Comparison of ENCODE assay signal across 11 cellular contexts in genomic region chr17:64004903-64005733, GRCh38. TPM values are rescaled to one million over a fixed set of nuclear protein-coding genes. Genes with fewer than 3 reads are reported as not detected.
A peak's percentile ranks its signal among the peaks of the same experiment; 100 is the strongest.
DNase-seq lines count a peak whose midpoint lies in the region; ATAC-seq, FAIRE-seq and TF ChIP-seq lines count a peak whose summit lies in the region.
"Had no signal": no experiment of that assay in that cellular context is flagged by ENCODE, and none has a peak within 500 bp of the region (broad histone marks: within the 10 kb centered on the region; RNA-seq: fewer than 3 reads in every experiment).

No MANE protein-coding gene starts in this region.

- no peaks in the 10 kb centered on the region for H3K79me2 ChIP-seq in HepG2 (ENCODE audit: insufficient read depth, low read length)

- no peaks in the 10 kb centered on the region for H3K36me3 ChIP-seq in WERI-Rb-1
- no peaks in the 10 kb centered on the region for H3K36me3 ChIP-seq in HepG2 (replicated peaks in 1 of 2; ENCODE audit: control insufficient read depth in 1 of 2, insufficient read depth in 2 of 2, low read length in 2 of 2)
- H3K36me3 ChIP-seq: thoracic aorta had no signal

- FAIRE-seq in HepG2 (lab: Jason Lieb, UNC): no peak

- no peak overlapping the region for H2AFZ ChIP-seq in HepG2 (ENCODE audit: low read length)

- H3K4me1 ChIP-seq in HepG2 (ENCODE audit: insufficient read depth, low read length): peaks cover 76% of the 10 kb centered on the region

- TF ChIP-seq RAD21 in HepG2 (CRISPR knock-in tag; IDR thresholded peaks at IDR 0.05): no peak

- H3K27me3 ChIP-seq in WERI-Rb-1 (ENCODE audit: insufficient read depth, low read depth, severe bottlenecking) (no peaks in the 10 kb centered on the region), HepG2 (ENCODE audit: control insufficient read depth in 1 of 2, insufficient read depth in 2 of 2, low read length in 2 of 2) (no peaks in the 10 kb centered on the region)

- H3K27ac ChIP-seq in WERI-Rb-1: no peak overlapping the region; the same call in 1 of the 2 replicates
- peak overlapping the region; percentile 8 for H3K27ac ChIP-seq in HepG2 (ENCODE audit: extremely low read length, insufficient read depth, low read length)
- H3K27ac ChIP-seq: thoracic aorta had no signal

- H3K9me3 Mint-ChIP-seq in activated naive CD4-positive, alpha-beta T cell treated with anti-CD3 and anti-CD28 coated beads, Interleukin-2, amount 10 ng/mL, durations not matched to agents 7 days and 5 days: no peaks in the 10 kb centered on the region
- H3K9me3 Mint-ChIP-seq in type B pancreatic cell: no peaks in the 10 kb centered on the region

- intact Hi-C loops in HepG2 (cut with micrococcal nuclease; ENCODE audit: unreplicated experiment): loop anchor here (5.0 kb wide), 1 partner anchor 1642 kb away; no protein-coding TSS in a partner anchor

- ATAC-seq in HepG2: no peak
- ATAC-seq in GM21447 (IDR thresholded peaks at IDR 0.05; ENCODE audit: unreplicated experiment): no peak

- H4K20me1 ChIP-seq in HepG2 (ENCODE audit: insufficient read depth, low read length): no peaks in the 10 kb centered on the region

- no peak overlapping the region for H3K4me3 Mint-ChIP-seq in activated naive CD4-positive, alpha-beta T cell treated with anti-CD3 and anti-CD28 coated beads, Interleukin-2, amount 10 ng/mL, durations not matched to agents 7 days and 5 days
- H3K4me3 Mint-ChIP-seq in type B pancreatic cell: no peak overlapping the region

- BruUV-seq in HepG2 (replicated peaks; lab: Mats Ljungman, UMichigan): no TSS peak

- peak overlapping the region; percentile 71 for H3K27ac Mint-ChIP-seq in activated naive CD4-positive, alpha-beta T cell treated with anti-CD3 and anti-CD28 coated beads, Interleukin-2, amount 10 ng/mL, durations not matched to agents 7 days and 5 days
- no peak overlapping the region for H3K27ac Mint-ChIP-seq in type B pancreatic cell

- peaks cover 50% of the 10 kb centered on the region for H3K36me3 Mint-ChIP-seq in activated naive CD4-positive, alpha-beta T cell treated with anti-CD3 and anti-CD28 coated beads, Interleukin-2, amount 10 ng/mL, durations not matched to agents 7 days and 5 days
- no peaks in the 10 kb centered on the region for H3K36me3 Mint-ChIP-seq in type B pancreatic cell

- H3K9me3 ChIP-seq in WERI-Rb-1 (ENCODE audit: severe bottlenecking) (no peaks in the 10 kb centered on the region), HepG2 (ENCODE audit: low read length) (no peaks in the 10 kb centered on the region)
- H3K9me3 ChIP-seq: thoracic aorta had no signal

- TF ChIP-seq POLR2A in HepG2 (IDR thresholded peaks at IDR 0.05; ENCODE audit: insufficient read depth in 1 of 2, low read depth in 2 of 2, low read length in 2 of 2): no peak

- H3K4me2 ChIP-seq in HepG2 (ENCODE audit: low read depth, low read length): peak overlapping the region; percentile 81

- peaks cover 37% of the 10 kb centered on the region for H3K4me1 Mint-ChIP-seq in activated naive CD4-positive, alpha-beta T cell treated with anti-CD3 and anti-CD28 coated beads, Interleukin-2, amount 10 ng/mL, durations not matched to agents 7 days and 5 days
- peaks cover 8% of the 10 kb centered on the region for H3K4me1 Mint-ChIP-seq in type B pancreatic cell (ENCODE audit: unreplicated experiment)

- in situ Hi-C loops in HepG2 (cut with HindIII; ENCODE audit: extremely low pct_ligation_motif_present, low pct_unique_long_range_greater_than_20kb): no loop called here

- H3K4me3 ChIP-seq in WERI-Rb-1 (ENCODE audit: low read depth, low read length) (no peak overlapping the region), HepG2 (replicated peaks in 1 of 3; ENCODE audit: insufficient read depth in 1 of 3, low read depth in 2 of 3, low read length in 3 of 3) (peak overlapping the region in 1 of 3 experiments; percentile 67; a peak in 2 of 6 replicates)
- H3K4me3 ChIP-seq: thoracic aorta had no signal

- TF ChIP-seq EP300 in HepG2 (IDR thresholded peaks at IDR 0.05; ENCODE audit: low read depth in 2 of 2, low read length in 2 of 2) (no peak), HepG2 (CRISPR knock-in tag; IDR thresholded peaks at IDR 0.05; ENCODE audit: borderline replicate concordance) (no peak)

- POLR2A ChIA-PET in HepG2 (lab: Yijun Ruan, JAX): no interaction called here

- CTCF ChIA-PET in activated naive CD4-positive, alpha-beta T cell treated with anti-CD3 and anti-CD28 coated beads, Interleukin-2, amount 10 ng/mL, durations not matched to agents 7 days and 5 days (lab: Charles Lee): interaction anchor here (1.6 to 2.1 kb wide), 2 partner anchors 15 to 21 kb away, joined by 4 to 8 read pairs; no protein-coding TSS in a partner anchor
- CTCF ChIA-PET in HepG2 (lab: Yijun Ruan, JAX; ENCODE audit: low intra/inter-chr PET ratio, low total read pairs): no interaction called here

- DNase-seq in activated naive CD4-positive, alpha-beta T cell treated with anti-CD3 and anti-CD28 coated beads, Interleukin-2, amount 10 ng/mL, durations not matched to agents 7 days and 5 days: peak; percentile 17
- no peak for DNase-seq in activated naive CD4-positive, alpha-beta T cell (lab: John Stamatoyannopoulos, UW)
- DNase-seq in WERI-Rb-1 (peak; percentile 51), HepG2 (ENCODE audit: low spot score) (no peak), type B pancreatic cell (ENCODE audit: extremely low spot score, unreplicated experiment) (peak; percentile 65), HUDEP-2 (lab: John Stamatoyannopoulos, UW; ENCODE audit: unreplicated experiment in 76 of 76) (no peak), nucleus accumbens (lab: John Stamatoyannopoulos, UW) (no peak)
- DNase-seq: NK-92 treated with Interleukin-12 subunit alpha and Interleukin-12 subunit beta, amount 100 ng/mL, for 24 hours had no signal

- WGBS in HepG2 (ENCODE audit: low lambda C conversion rate): 68% methylated on average over 18 of the region's 19 CpGs

- TF ChIP-seq CTCF in WERI-Rb-1 (IDR thresholded peaks at IDR 0.05; ENCODE audit: low read depth, low read length) (no peak), HepG2 (CRISPR knock-in tag; IDR thresholded peaks at IDR 0.05) (no peak), type B pancreatic cell (conservative IDR thresholded peaks at IDR 0.05) (no peak)

- peak overlapping the region; percentile 18; the same call in 1 of the 2 replicates for H3K9ac ChIP-seq in HepG2 (ENCODE audit: insufficient read depth, low read depth, low read length)

- no peaks in the 10 kb centered on the region for H3K27me3 Mint-ChIP-seq in activated naive CD4-positive, alpha-beta T cell treated with anti-CD3 and anti-CD28 coated beads, Interleukin-2, amount 10 ng/mL, durations not matched to agents 7 days and 5 days
- H3K27me3 Mint-ChIP-seq in type B pancreatic cell: no peaks in the 10 kb centered on the region

RNA-seq across cellular contexts. Expression of gene PRR29, which starts 7.0 kb away (rescaled TPM):
- total RNA-seq in HepG2 (2016; rRNA removed; fragmentation: Illumina TruSeq; extraction: Trizol) (0.07 and 0.11 TPM in 2 replicates), type B pancreatic cell (ENCODE audit: low replicate concordance) (0.45 and 4.2 TPM in 2 replicates)
- total RNA-seq in HepG2 (2016; cell fraction: cytosol; rRNA removed; fragmentation: Illumina TruSeq; extraction: Trizol; ENCODE audit: low read depth): not detected in 2 replicates
- 0.19 TPM in 1 of 2 replicates, not detected in the other for total RNA-seq in HepG2 (2016; cell fraction: insoluble cytoplasmic fraction; rRNA removed; fragmentation: Illumina TruSeq; extraction: Trizol)
- total RNA-seq in HepG2 (2016; cell fraction: membrane; rRNA removed; fragmentation: Illumina TruSeq; extraction: Trizol): 0.06 and 0.14 TPM in 2 replicates
- total RNA-seq in HepG2 (2016; cell fraction: nucleus; rRNA removed; fragmentation: Illumina TruSeq; extraction: Trizol): not detected in 2 replicates
- 0.08 and 0.20 TPM in 2 replicates for polyA plus RNA-seq in HepG2 (2011; rRNA removed)
- 0.06 and 0.07 TPM in 2 replicates for polyA plus RNA-seq in HepG2 (2011; cell fraction: cytosol; rRNA removed)
- polyA plus RNA-seq in HepG2 (2011; cell fraction: nucleus; rRNA removed): 0.73 and 0.96 TPM in 2 replicates
- 0.21 and 0.40 TPM in 2 replicates for polyA plus RNA-seq in HepG2 (2012)
- 0.10 and 0.11 TPM in 2 replicates for polyA plus RNA-seq in HepG2 (2016; cell fraction: cytosol; fragmentation: Illumina TruSeq; extraction: Trizol; ENCODE audit: low read depth)
- 0.23 TPM in 1 of 2 replicates, not detected in the other for polyA plus RNA-seq in HepG2 (2016; cell fraction: insoluble cytoplasmic fraction; fragmentation: Illumina TruSeq; extraction: Trizol; ENCODE audit: low read depth)
- polyA plus RNA-seq in HepG2 (2016; cell fraction: membrane; fragmentation: Illumina TruSeq; extraction: Trizol; ENCODE audit: low read depth): not detected in 2 replicates
- polyA plus RNA-seq in HepG2 (2016; cell fraction: nucleus; fragmentation: Illumina TruSeq; extraction: Trizol; ENCODE audit: insufficient read depth, low read depth): not detected in 2 replicates
- polyA minus RNA-seq in HepG2 (2011; rRNA and poly(A)+ RNA removed; ENCODE audit: low replicate concordance): 0.16 TPM in 1 of 2 replicates, not detected in the other
- not detected in 2 replicates for polyA minus RNA-seq in HepG2 (2011; cell fraction: cytosol; rRNA and poly(A)+ RNA removed)
- polyA minus RNA-seq in HepG2 (2011; cell fraction: nucleus; rRNA and poly(A)+ RNA removed): 0.26 and 0.37 TPM in 2 replicates
- total RNA-seq: thoracic aorta had no signal

RNA-seq across cellular contexts. Expression of gene ICAM2, which starts 15.3 kb away (rescaled TPM):
- 7.9 and 10.9 TPM in 2 replicates for total RNA-seq in HepG2 (2016; rRNA removed; fragmentation: Illumina TruSeq; extraction: Trizol)
- 4.1 and 5.7 TPM in 2 replicates for total RNA-seq in HepG2 (2016; cell fraction: cytosol; rRNA removed; fragmentation: Illumina TruSeq; extraction: Trizol; ENCODE audit: low read depth)
- total RNA-seq in HepG2 (2016; cell fraction: insoluble cytoplasmic fraction; rRNA removed; fragmentation: Illumina TruSeq; extraction: Trizol): 9.4 and 10.9 TPM in 2 replicates
- 8.3 and 9.3 TPM in 2 replicates for total RNA-seq in HepG2 (2016; cell fraction: membrane; rRNA removed; fragmentation: Illumina TruSeq; extraction: Trizol)
- 7.4 and 8.7 TPM in 2 replicates for total RNA-seq in HepG2 (2016; cell fraction: nucleus; rRNA removed; fragmentation: Illumina TruSeq; extraction: Trizol)
- polyA plus RNA-seq in HepG2 (2011; rRNA removed): 20.8 and 21.4 TPM in 2 replicates
- 25.1 and 29.5 TPM in 2 replicates for polyA plus RNA-seq in HepG2 (2011; cell fraction: cytosol; rRNA removed)
- polyA plus RNA-seq in HepG2 (2011; cell fraction: nucleus; rRNA removed): 10.1 and 10.2 TPM in 2 replicates
- 6.0 and 8.9 TPM in 2 replicates for polyA plus RNA-seq in HepG2 (2012)
- polyA plus RNA-seq in HepG2 (2016; cell fraction: cytosol; fragmentation: Illumina TruSeq; extraction: Trizol; ENCODE audit: low read depth): 3.9 and 5.8 TPM in 2 replicates
- 7.5 and 8.3 TPM in 2 replicates for polyA plus RNA-seq in HepG2 (2016; cell fraction: insoluble cytoplasmic fraction; fragmentation: Illumina TruSeq; extraction: Trizol; ENCODE audit: low read depth)
- 5.9 and 6.9 TPM in 2 replicates for polyA plus RNA-seq in HepG2 (2016; cell fraction: membrane; fragmentation: Illumina TruSeq; extraction: Trizol; ENCODE audit: low read depth)
- polyA plus RNA-seq in HepG2 (2016; cell fraction: nucleus; fragmentation: Illumina TruSeq; extraction: Trizol; ENCODE audit: insufficient read depth, low read depth): 11.9 and 12.3 TPM in 2 replicates
- 1.3 and 35.6 TPM in 2 replicates for polyA minus RNA-seq in HepG2 (2011; rRNA and poly(A)+ RNA removed; ENCODE audit: low replicate concordance)
- 6.6 and 7.4 TPM in 2 replicates for polyA minus RNA-seq in HepG2 (2011; cell fraction: cytosol; rRNA and poly(A)+ RNA removed)
- 4.2 and 7.6 TPM in 2 replicates for polyA minus RNA-seq in HepG2 (2011; cell fraction: nucleus; rRNA and poly(A)+ RNA removed)
- 1.2 TPM in 1 of 2 replicates, not detected in the other for total RNA-seq in type B pancreatic cell (ENCODE audit: low replicate concordance)

RNA-seq across cellular contexts. Expression of gene SCN4A, which starts 32.4 kb away (rescaled TPM):
- total RNA-seq in HepG2 (2016; rRNA removed; fragmentation: Illumina TruSeq; extraction: Trizol) (0.02 TPM in 1 of 2 replicates, not detected in the other), type B pancreatic cell (ENCODE audit: low replicate concordance) (0.39 TPM in 1 of 2 replicates, not detected in the other)
- total RNA-seq in HepG2 (2016; cell fraction: cytosol; rRNA removed; fragmentation: Illumina TruSeq; extraction: Trizol; ENCODE audit: low read depth): not detected in 2 replicates
- not detected in 2 replicates for total RNA-seq in HepG2 (2016; cell fraction: insoluble cytoplasmic fraction; rRNA removed; fragmentation: Illumina TruSeq; extraction: Trizol)
- total RNA-seq in HepG2 (2016; cell fraction: membrane; rRNA removed; fragmentation: Illumina TruSeq; extraction: Trizol): not detected in 2 replicates
- not detected in 2 replicates for total RNA-seq in HepG2 (2016; cell fraction: nucleus; rRNA removed; fragmentation: Illumina TruSeq; extraction: Trizol)
- polyA plus RNA-seq in HepG2 (2011; rRNA removed): 0.03 and 0.04 TPM in 2 replicates
- polyA plus RNA-seq in HepG2 (2011; cell fraction: cytosol; rRNA removed): 0.01 TPM in 2 replicates
- 0.07 and 0.13 TPM in 2 replicates for polyA plus RNA-seq in HepG2 (2011; cell fraction: nucleus; rRNA removed)
- polyA plus RNA-seq in HepG2 (2012): 0.03 and 0.12 TPM in 2 replicates
- not detected in 2 replicates for polyA plus RNA-seq in HepG2 (2016; cell fraction: cytosol; fragmentation: Illumina TruSeq; extraction: Trizol; ENCODE audit: low read depth)
- polyA plus RNA-seq in HepG2 (2016; cell fraction: insoluble cytoplasmic fraction; fragmentation: Illumina TruSeq; extraction: Trizol; ENCODE audit: low read depth): not detected in 2 replicates
- not detected in 2 replicates for polyA plus RNA-seq in HepG2 (2016; cell fraction: membrane; fragmentation: Illumina TruSeq; extraction: Trizol; ENCODE audit: low read depth)
- not detected in 2 replicates for polyA plus RNA-seq in HepG2 (2016; cell fraction: nucleus; fragmentation: Illumina TruSeq; extraction: Trizol; ENCODE audit: insufficient read depth, low read depth)
- 0.38 and 4.1 TPM in 2 replicates for polyA minus RNA-seq in HepG2 (2011; rRNA and poly(A)+ RNA removed; ENCODE audit: low replicate concordance)
- not detected in 2 replicates for polyA minus RNA-seq in HepG2 (2011; cell fraction: cytosol; rRNA and poly(A)+ RNA removed)
- 0.26 and 0.37 TPM in 2 replicates for polyA minus RNA-seq in HepG2 (2011; cell fraction: nucleus; rRNA and poly(A)+ RNA removed)
- total RNA-seq: fibroblast of villous mesenchyme had no signal

Comparison
In these comparisons a context has a peak if more than half of its experiments do, and no peak if none do; other contexts are left out.
1. DNase-seq: peak in activated naive CD4-positive, alpha-beta T cell treated with anti-CD3 and anti-CD28 coated beads, Interleukin-2, amount 10 ng/mL, durations not matched to agents 7 days and 5 days (single experiment), WERI-Rb-1 (single experiment) and type B pancreatic cell (single experiment); none in activated naive CD4-positive, alpha-beta T cell (0 of 4), HepG2 (single experiment), HUDEP-2 (0 of 76) and nucleus accumbens (0 of 56).